ENCODE assay signal across 14 cellular contexts in the genomic region with DNA sequence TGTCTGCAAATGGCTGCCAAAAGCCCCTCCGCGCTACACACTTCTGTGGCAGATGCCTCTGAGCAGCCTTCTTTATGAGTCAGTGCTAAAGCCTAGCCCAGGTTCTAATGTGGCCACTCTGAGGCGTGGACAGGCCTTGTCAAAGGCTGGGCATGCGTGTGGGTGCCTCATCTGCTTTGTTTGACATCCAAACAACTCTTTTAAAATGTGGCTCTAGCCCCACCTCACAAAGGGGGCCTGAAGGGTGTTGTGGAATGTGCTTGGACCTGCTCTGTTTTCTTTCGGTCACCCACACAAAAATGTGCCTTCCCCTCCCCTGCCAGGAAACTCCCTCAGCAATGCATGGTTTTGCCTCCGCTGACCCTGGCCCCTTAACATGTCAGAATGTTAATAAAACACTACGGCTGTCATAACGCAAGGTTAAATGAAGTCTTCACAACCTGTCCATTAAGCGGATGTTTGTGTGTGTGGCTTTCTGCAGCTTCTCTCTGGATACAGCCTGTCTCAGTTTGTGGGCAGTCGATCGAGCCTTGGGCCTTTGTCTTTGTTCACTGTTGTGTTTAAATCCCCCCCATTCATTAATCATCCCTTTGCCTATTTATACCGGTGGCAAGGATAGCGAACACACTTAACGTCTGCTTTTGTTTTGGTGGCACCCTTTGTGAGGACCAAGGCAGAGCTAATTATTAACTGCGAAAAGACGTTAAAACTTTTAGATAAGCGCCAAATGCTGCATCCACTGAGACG.
DNase-seq lines count a peak whose midpoint lies in the region; ATAC-seq, FAIRE-seq and TF ChIP-seq lines count a peak whose summit lies in the region.
"Had no signal": no experiment of that assay in that cellular context is flagged by ENCODE, and none has a peak within 500 bp of the region (broad histone marks: within the 10 kb centered on the region; RNA-seq: fewer than 3 reads in every experiment).

No MANE protein-coding gene starts in this region.

- CTCF ChIA-PET in K562 (lab: Yijun Ruan, JAX; ENCODE audit: low intra/inter-chr PET ratio), result no interaction called here

- no peak overlapping the region for H3K4me2 ChIP-seq in K562 (ENCODE audit: insufficient read depth, low read length)

- H3K4me1 ChIP-seq in HUES6 (ENCODE audit: control insufficient read depth, insufficient read depth, low read length) (peaks cover 23% of the 10 kb centered on the region), K562 (replicated peaks in 1 of 2; ENCODE audit: control insufficient read depth in 2 of 2, insufficient read depth in 2 of 2, low read length in 2 of 2) (no peaks in the 10 kb centered on the region), sigmoid colon (peaks cover 0 to 23% (median 21%) of the 10 kb centered on the region in 4 donors), gastrocnemius medialis (no peaks in the 10 kb centered on the region)

- POLR2A ChIA-PET in K562 (lab: Yijun Ruan, JAX), result interaction anchor here (1.4 kb wide), 1 partner anchor 13 kb away, joined by 3 read pairs; no protein-coding TSS in a partner anchor

- H3K27ac ChIP-seq in HUES6 (ENCODE audit: low read depth, low read length) (peak overlapping the region; percentile 69; the same call in 1 of the 2 replicates), K562 (ENCODE audit: extremely low read depth, low read depth, low read length) (no peak overlapping the region), sigmoid colon (peak overlapping the region; percentile 68 to 83 (median 72)), gastrocnemius medialis (no peak overlapping the region)
- H3K27ac ChIP-seq: dorsolateral prefrontal cortex had no signal

- peak overlapping the region; percentile 74; the same call in 1 of the 2 replicates for H2AFZ ChIP-seq in K562 (ENCODE audit: low read depth, low read length)

- 3% methylated on average over 18 of the region's 18 CpGs for WGBS in K562 (ENCODE audit: insufficient coverage, low coverage, missing lambda C conversion rate)
- 68 to 74% methylated on average over 18 of the region's 18 CpGs for WGBS in sigmoid colon, 2 donors

- H3K36me3 ChIP-seq in HUES6 (ENCODE audit: control insufficient read depth, insufficient read depth, low read length) (no peaks in the 10 kb centered on the region; the same call in 1 of the 2 replicates), K562 (ENCODE audit: control insufficient read depth, insufficient read depth, low read length) (no peaks in the 10 kb centered on the region), sigmoid colon (no peaks in the 10 kb centered on the region), gastrocnemius medialis (no peaks in the 10 kb centered on the region)

- in situ Hi-C loops in K562 (cut with MboI) (no loop called here), gastrocnemius medialis (cut with MboI; ENCODE audit: low sequenced_read_pairs in 4 of 4) (no loop called here)

- TF ChIP-seq RAD21 in K562 (CRISPR knock-in tag; conservative IDR thresholded peaks at IDR 0.05 in 1 of 2, IDR thresholded peaks at IDR 0.05 in 1 of 2), result no peak

- TF ChIP-seq CTCF in K562 (IDR thresholded peaks at IDR 0.05 in 2 of 3, conservative IDR thresholded peaks at IDR 0.05 in 1 of 3; ENCODE audit: insufficient read depth in 2 of 3, low read depth in 1 of 3, low read length in 3 of 3), result no peak
- no peak for TF ChIP-seq CTCF in sigmoid colon (IDR thresholded peaks at IDR 0.05)
- TF ChIP-seq CTCF in gastrocnemius medialis (IDR thresholded peaks at IDR 0.05 in 4 of 5, conservative IDR thresholded peaks at IDR 0.05 in 1 of 5), result no peak

- H3K79me2 ChIP-seq in K562 (ENCODE audit: control insufficient read depth, insufficient read depth, low read length), result no peaks in the 10 kb centered on the region

- no peaks in the 10 kb centered on the region for H4K20me1 ChIP-seq in K562 (replicated peaks; ENCODE audit: control insufficient read depth, insufficient read depth, low read length)

- DNase-seq in K562 (ENCODE audit: extremely low read depth in 1 of 4, low spot score in 3 of 4) (no peak), kidney tubule cell (ENCODE audit: low spot score) (peak; percentile 92), sigmoid colon (no peak), gastrocnemius medialis (no peak)
- DNase-seq: activated CD4-positive, alpha-beta T cell treated with anti-CD3 and anti-CD28 coated beads for 1 hour; dorsolateral prefrontal cortex; left colon; NCI-H1048 had no signal

- no peak for FAIRE-seq in K562 (lab: Jason Lieb, UNC)
- FAIRE-seq: RCC 7860 had no signal

- TF ChIP-seq EP300 in K562 (IDR thresholded peaks at IDR 0.05; ENCODE audit: low read length) (no peak), sigmoid colon (IDR thresholded peaks at IDR 0.05) (no peak)

- no peak for TF ChIP-seq POLR2A in K562 (conservative IDR thresholded peaks at IDR 0.05)
- TF ChIP-seq POLR2A in sigmoid colon (IDR thresholded peaks at IDR 0.05), result no peak
- TF ChIP-seq POLR2A in gastrocnemius medialis (IDR thresholded peaks at IDR 0.05), result no peak

- BruUV-seq in K562 (replicated peaks; lab: Mats Ljungman, UMichigan), result no TSS peak

- no peaks in the 10 kb centered on the region for H3K9me1 ChIP-seq in K562 (ENCODE audit: control insufficient read depth, insufficient read depth, low read length)

- H3K27me3 ChIP-seq in HUES6 (ENCODE audit: control insufficient read depth, insufficient read depth, low read length) (no peaks in the 10 kb centered on the region), K562 (ENCODE audit: control insufficient read depth in 2 of 2, insufficient read depth in 2 of 2, low read length in 2 of 2) (no peaks in the 10 kb centered on the region), sigmoid colon (no peaks in the 10 kb centered on the region), gastrocnemius medialis (no peaks in the 10 kb centered on the region)

- H3K9me3 ChIP-seq in HUES6 (ENCODE audit: control insufficient read depth, insufficient read depth, low read depth, low read length) (peaks cover 37% of the 10 kb centered on the region), K562 (replicated peaks; ENCODE audit: control insufficient read depth, insufficient read depth, low read depth, low read length) (no peaks in the 10 kb centered on the region), sigmoid colon (peaks cover 0 to 5% (median 0%) of the 10 kb centered on the region in 4 donors), gastrocnemius medialis (peaks cover 0 to 7% (median 0%) of the 10 kb centered on the region in 3 donors)

- no peak overlapping the region for H3K4me3 ChIP-seq in HUES6 (ENCODE audit: low read depth, low read length)
- H3K4me3 ChIP-seq in K562, result no peak overlapping the region
- peak overlapping the region in 1 of 4 donors; percentile 7 for H3K4me3 ChIP-seq in sigmoid colon
- no peak overlapping the region for H3K4me3 ChIP-seq in gastrocnemius medialis

- intact Hi-C loops in K562 (cut with micrococcal nuclease), result no loop called here
- intact Hi-C loops in sigmoid colon (cut with DNase I), result no loop called here
- intact Hi-C loops in gastrocnemius medialis (cut with DNase I; ENCODE audit: low total_unique reads), result no loop called here

- ATAC-seq in K562, result no peak
- no peak for ATAC-seq in gastrocnemius medialis
- no peak for ATAC-seq in HG02678 (IDR thresholded peaks at IDR 0.05; ENCODE audit: unreplicated experiment)
- ATAC-seq in HG03196 (IDR thresholded peaks at IDR 0.05; ENCODE audit: unreplicated experiment), result no peak
- ATAC-seq in HG03432 (IDR thresholded peaks at IDR 0.05; ENCODE audit: unreplicated experiment), result no peak
- ATAC-seq: left colon; stimulated activated effector memory CD8-positive, alpha-beta T cell treated with anti-CD3 and anti-CD28 coated beads, Interleukin-12 subunit alpha, Interleukin-12 subunit beta, amount 100 ng/mL, for 72 hours had no signal

- peak overlapping the region; percentile 57 for H3K9ac ChIP-seq in HUES6 (ENCODE audit: low read length)
- no peak overlapping the region for H3K9ac ChIP-seq in K562 (ENCODE audit: insufficient read depth in 1 of 2, low read depth in 2 of 2, low read length in 2 of 2)

TF ChIP-seq in K562, 482 proteins besides CTCF, POLR2A, EP300 and RAD21:
- TF ChIP-seq TARDBP (IDR thresholded peaks at IDR 0.05) (no peak), POLR2AphosphoS5 (IDR thresholded peaks at IDR 0.05; ENCODE audit: control insufficient read depth, insufficient read depth, low read depth, low read length) (no peak), RBM22 (IDR thresholded peaks at IDR 0.05; ENCODE audit: low read depth, low read length, poor library complexity, severe bottlenecking) (no peak), SRSF1 (IDR thresholded peaks at IDR 0.05; ENCODE audit: low read depth, low read length) (no peak), HMGN3 (IDR thresholded peaks at IDR 0.05; ENCODE audit: borderline replicate concordance, extremely low read depth, insufficient read length, low read depth, low read length) (no peak), MNT (conservative IDR thresholded peaks at IDR 0.05) (no peak)
- TF ChIP-seq, protein P1, sequence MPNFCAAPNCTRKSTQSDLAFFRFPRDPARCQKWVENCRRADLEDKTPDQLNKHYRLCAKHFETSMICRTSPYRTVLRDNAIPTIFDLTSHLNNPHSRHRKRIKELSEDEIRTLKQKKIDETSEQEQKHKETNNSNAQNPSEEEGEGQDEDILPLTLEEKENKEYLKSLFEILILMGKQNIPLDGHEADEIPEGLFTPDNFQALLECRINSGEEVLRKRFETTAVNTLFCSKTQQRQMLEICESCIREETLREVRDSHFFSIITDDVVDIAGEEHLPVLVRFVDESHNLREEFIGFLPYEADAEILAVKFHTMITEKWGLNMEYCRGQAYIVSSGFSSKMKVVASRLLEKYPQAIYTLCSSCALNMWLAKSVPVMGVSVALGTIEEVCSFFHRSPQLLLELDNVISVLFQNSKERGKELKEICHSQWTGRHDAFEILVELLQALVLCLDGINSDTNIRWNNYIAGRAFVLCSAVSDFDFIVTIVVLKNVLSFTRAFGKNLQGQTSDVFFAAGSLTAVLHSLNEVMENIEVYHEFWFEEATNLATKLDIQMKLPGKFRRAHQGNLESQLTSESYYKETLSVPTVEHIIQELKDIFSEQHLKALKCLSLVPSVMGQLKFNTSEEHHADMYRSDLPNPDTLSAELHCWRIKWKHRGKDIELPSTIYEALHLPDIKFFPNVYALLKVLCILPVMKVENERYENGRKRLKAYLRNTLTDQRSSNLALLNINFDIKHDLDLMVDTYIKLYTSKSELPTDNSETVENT (CRISPR knock-in tag; IDR thresholded peaks at IDR 0.05), result no peak
TF ChIP-seq in K562: peak in this region for 0.

Comparison
In these comparisons a context has a peak if more than half of its experiments do, and no peak if none do; other contexts are left out.
1. H3K27ac ChIP-seq: peak in HUES6 (single experiment) and sigmoid colon (4 of 4); none in K562 (single experiment) and gastrocnemius medialis (0 of 4).